Comparison of ENCODE assay signal across 37 cellular contexts in genomic region chr12:25521625-25522256, GRCh38. TPM values are rescaled to one million over a fixed set of nuclear protein-coding genes. Genes with fewer than 3 reads are reported as not detected.
"Had no signal": no experiment of that assay in that cellular context is flagged by ENCODE, and none has a peak within 500 bp of the region (broad histone marks: within the 10 kb centered on the region; RNA-seq: fewer than 3 reads in every experiment).

No MANE protein-coding gene starts in this region.

- ATAC-seq: activated CD8-positive, alpha-beta T cell treated with anti-CD3 and anti-CD28 coated beads for 36 hours; activated naive CD4-positive, alpha-beta T cell treated with anti-CD3 and anti-CD28 coated beads, Interleukin-2, amount 50 U/mL, for 72 hours; activated T-cell treated with anti-CD3 and anti-CD28 coated beads, Interleukin-2, amount 50 U/mL, for 4 hours; activated T-cell treated with anti-CD3 and anti-CD28 coated beads, Interleukin-2, amount 50 U/mL, for 72 hours; activated T-helper 17 cell treated with anti-CD3 and anti-CD28 coated beads, Interleukin-2, amount 50 U/mL, for 72 hours; body of pancreas had no signal

- FAIRE-seq: astrocyte, TTC549 had no signal

- H3K36me3 ChIP-seq: adrenal gland, brain microvascular endothelial cell, breast epithelium had no signal

- H3K4me3 ChIP-seq: adrenal gland, body of pancreas, breast epithelium had no signal

- H3K4me1 ChIP-seq: adrenal gland, body of pancreas, breast epithelium had no signal

- H3K9me3 ChIP-seq: adrenal gland, body of pancreas, breast epithelium had no signal

- H3K27ac ChIP-seq: adrenal gland, body of pancreas, brain microvascular endothelial cell, breast epithelium, VCaP had no signal

- DNase-seq: activated B cell treated with CpG ODN at 0.5 μM for 24 hours; activated CD4-positive, alpha-beta memory T cell treated with anti-CD3 and anti-CD28 coated beads for 36 hours; activated CD4-positive, alpha-beta T cell treated with anti-CD3 and anti-CD28 coated beads for 4 hours; activated CD4-positive, alpha-beta T cell treated with anti-CD3 and anti-CD28 coated beads, Interleukin-2, amount 10 ng/mL, durations not matched to agents 24 days and 14 days; activated CD4-positive, alpha-beta T cell treated with anti-CD3 and anti-CD28 coated beads, Interleukin-2, amount 50 U/mL, for 1 hour; activated CD4-positive, alpha-beta T cell treated with anti-CD3 and anti-CD28 coated beads, Interleukin-2, amount 50 U/mL, for 4 hours; activated CD4-positive, CD25-positive, alpha-beta regulatory T cell treated with anti-CD3 and anti-CD28 coated beads, Interleukin-2, amount 50 U/mL, for 72 hours; activated CD8-positive, alpha-beta memory T cell treated with anti-CD3 and anti-CD28 coated beads, Interleukin-2, amount 50 U/mL, for 4 hours; activated CD8-positive, alpha-beta T cell treated with anti-CD3 and anti-CD28 coated beads for 36 hours; activated effector memory CD4-positive, alpha-beta T cell treated with anti-CD3 and anti-CD28 coated beads, Interleukin-2, amount 50 U/mL, for 16 hours; activated gamma-delta T cell treated with Interleukin-2 at 50 U/mL for 16 hours; activated naive CD4-positive, alpha-beta T cell; activated naive CD4-positive, alpha-beta T cell treated with anti-CD3 and anti-CD28 coated beads for 36 hours; activated naive CD4-positive, alpha-beta T cell treated with anti-CD3 and anti-CD28 coated beads, Interleukin-2, amount 50 U/mL, for 16 hours; activated naive CD8-positive, alpha-beta T cell treated with anti-CD3 and anti-CD28 coated beads for 36 hours; activated T-cell treated with anti-CD3 and anti-CD28 coated beads for 4 hours; activated T-cell treated with anti-CD3 and anti-CD28 coated beads, Interleukin-2, amount 50 U/mL, for 1 hour; activated T-cell treated with anti-CD3 and anti-CD28 coated beads, Interleukin-2, amount 50 U/mL, for 4 hours; activated T-cell treated with anti-CD3 and anti-CD28 coated beads, Interleukin-2, amount 50 U/mL, for 72 hours; adrenal gland; amniotic stem cell; aorta; body of pancreas; brain microvascular endothelial cell; central memory CD4-positive, alpha-beta T cell; cerebellar nuclear complex; T-helper 1 cell; T-helper 2 cell; T-helper 9 cell had no signal

- H3K27me3 ChIP-seq: adrenal gland, body of pancreas, brain microvascular endothelial cell, breast epithelium had no signal

RNA-seq across cellular contexts. Expression of gene LMNTD1, which starts 31.3 kb away (rescaled TPM):
- total RNA-seq: activated B cell treated with CpG ODN at 0.5 μM for 24 hours; activated CD4-positive, alpha-beta memory T cell treated with anti-CD3 and anti-CD28 coated beads for 36 hours; activated CD4-positive, alpha-beta T cell treated with anti-CD3 and anti-CD28 coated beads, Interleukin-2, amount 10 ng/mL, durations not matched to agents 24 days and 14 days; activated CD8-positive, alpha-beta memory T cell treated with anti-CD3 and anti-CD28 coated beads for 36 hours; activated CD8-positive, alpha-beta T cell treated with anti-CD3 and anti-CD28 coated beads for 36 hours; activated naive CD4-positive, alpha-beta T cell treated with anti-CD3 and anti-CD28 coated beads for 36 hours; activated naive CD4-positive, alpha-beta T cell treated with anti-CD3 and anti-CD28 coated beads, Interleukin-2, amount 50 U/mL, for 72 hours; activated naive CD8-positive, alpha-beta T cell treated with anti-CD3 and anti-CD28 coated beads for 36 hours; activated T-cell treated with anti-CD3 and anti-CD28 coated beads, Interleukin-2, amount 50 U/mL, for 4 hours; activated T-cell treated with anti-CD3 and anti-CD28 coated beads, Interleukin-2, amount 50 U/mL, for 72 hours; activated T-helper 1 cell treated with anti-CD3 and anti-CD28 coated beads, Interleukin-12 subunit alpha, Interleukin-12 subunit beta, Interleukin-2, Interleukin-4 antibody, amounts not matched to agents 30 ng/mL and 10 ng/mL and 1 ng/mL, durations not matched to agents 14 hours and 24 hours and 36 hours; activated T-helper 17 cell treated with anti-CD3 and anti-CD28 coated beads, Interleukin-2, amount 50 U/mL, for 72 hours; aorta; astrocyte; breast epithelium had no signal
- polyA plus RNA-seq: aorta had no signal
